Comparison of ENCODE assay signal across 19 cellular contexts in the genomic region with DNA sequence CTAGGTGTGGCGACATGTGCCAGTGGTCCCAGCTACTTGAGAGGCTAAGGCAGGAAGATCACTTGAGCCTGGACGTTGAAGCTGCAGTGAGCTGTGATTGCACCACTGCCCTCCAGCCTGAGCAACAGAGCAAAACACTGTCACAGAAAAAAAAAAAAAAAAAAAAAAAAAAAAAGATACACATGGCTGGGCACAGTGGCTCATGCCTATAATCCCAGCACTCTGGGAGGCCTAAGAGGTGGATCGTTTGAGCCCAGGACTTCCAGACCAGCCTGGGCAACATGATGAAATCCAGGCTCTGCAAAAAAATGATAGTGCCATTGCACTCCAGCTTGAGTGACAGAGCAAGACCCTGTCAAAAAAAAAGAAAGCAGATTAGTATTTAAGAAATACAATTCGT. TPM values are rescaled to one million over a fixed set of nuclear protein-coding genes. Genes with fewer than 3 reads are reported as not detected.
A peak's percentile ranks its signal among the peaks of the same experiment; 100 is the strongest.
DNase-seq lines count a peak whose midpoint lies in the region; ATAC-seq and TF ChIP-seq lines count a peak whose summit lies in the region.
"Had no signal": no experiment of that assay in that cellular context is flagged by ENCODE, and none has a peak within 500 bp of the region (broad histone marks: within the 10 kb centered on the region; RNA-seq: fewer than 3 reads in every experiment).

No MANE protein-coding gene starts in this region.

- H3K27ac ChIP-seq in cardiac muscle cell (peak overlapping the region; percentile 22), right atrium auricular region (no peak overlapping the region), thyroid gland (no peak overlapping the region)
- H3K27ac ChIP-seq: BLaER1 treated with 17β-estradiol and CSF1 and Interleukin-3, amounts not matched to agents 10 nM and 100 nM; GM23248 had no signal

- no peak for TF ChIP-seq CTCF in cardiac muscle cell (IDR thresholded peaks at IDR 0.05; ENCODE audit: low read depth, low read length)
- no peak for TF ChIP-seq CTCF in right atrium auricular region (IDR thresholded peaks at IDR 0.05)
- no peak for TF ChIP-seq CTCF in glutamatergic neuron (IDR thresholded peaks at IDR 0.05; ENCODE audit: partially characterized antibody, unreplicated experiment)
- TF ChIP-seq CTCF in thyroid gland (IDR thresholded peaks at IDR 0.05): no peak

- H3K4me1 ChIP-seq in cardiac muscle cell (ENCODE audit: low read depth) (no peaks in the 10 kb centered on the region), right atrium auricular region (peaks cover 0 to 5% of the 10 kb centered on the region in 2 donors), thyroid gland (peaks cover 10 to 12% of the 10 kb centered on the region in 2 donors)
- H3K4me1 ChIP-seq: HAP-1 had no signal

- H3K27ac Mint-ChIP-seq in glutamatergic neuron (ENCODE audit: unreplicated experiment): peak overlapping the region; percentile 65
- H3K27ac Mint-ChIP-seq: B cell; CD8-positive, alpha-beta T cell had no signal

- H3K36me3 ChIP-seq in cardiac muscle cell (peaks cover 7% of the 10 kb centered on the region), right atrium auricular region (peaks cover 18% of the 10 kb centered on the region), thyroid gland (no peaks in the 10 kb centered on the region)
- H3K36me3 ChIP-seq: HAP-1 had no signal

- H3K27me3 ChIP-seq in cardiac muscle cell (no peaks in the 10 kb centered on the region), right atrium auricular region (no peaks in the 10 kb centered on the region), thyroid gland (no peaks in the 10 kb centered on the region)
- H3K27me3 ChIP-seq: BLaER1 treated with 17β-estradiol and CSF1 and Interleukin-3, amounts not matched to agents 10 nM and 100 nM had no signal

- DNase-seq in cardiac muscle cell (ENCODE audit: low read depth in 1 of 2, low spot score in 1 of 2) (no peak), right atrium auricular region (ENCODE audit: low spot score) (no peak), SK-N-DZ (ENCODE audit: low spot score) (peak; percentile 1), glutamatergic neuron (no peak), thyroid gland (peak; percentile 31 to 39), RKO (ENCODE audit: low spot score) (no peak), NCI-H2081 (lab: John Stamatoyannopoulos, UW) (no peak)
- DNase-seq: 8988T; CD8-positive, alpha-beta T cell; DMS53; DND-41; EL; GM23248; IMR-90 had no signal

- H3K9me3 ChIP-seq in cardiac muscle cell (ENCODE audit: low read depth) (no peaks in the 10 kb centered on the region), right atrium auricular region (no peaks in the 10 kb centered on the region), thyroid gland (no peaks in the 10 kb centered on the region)
- H3K9me3 ChIP-seq: HAP-1 had no signal

- H3K9me3 Mint-ChIP-seq in glutamatergic neuron (ENCODE audit: unreplicated experiment): no peaks in the 10 kb centered on the region
- H3K9me3 Mint-ChIP-seq: CD8-positive, alpha-beta T cell had no signal

- H3K36me3 Mint-ChIP-seq in glutamatergic neuron (ENCODE audit: unreplicated experiment): no peaks in the 10 kb centered on the region

- H3K27me3 Mint-ChIP-seq in glutamatergic neuron (ENCODE audit: unreplicated experiment): peaks cover 2% of the 10 kb centered on the region
- H3K27me3 Mint-ChIP-seq: B cell had no signal

- H3K4me3 ChIP-seq in cardiac muscle cell (no peak overlapping the region), right atrium auricular region (no peak overlapping the region), thyroid gland (replicated peaks in 1 of 3) (no peak overlapping the region)
- H3K4me3 ChIP-seq: BLaER1 treated with 17β-estradiol and CSF1 and Interleukin-3, amounts not matched to agents 10 nM and 100 nM; GM23248; HAP-1; K562 had no signal

- intact Hi-C loops in thyroid gland (cut with DNase I): no loop called here

- no peak for ATAC-seq in GM21390 (IDR thresholded peaks at IDR 0.05; ENCODE audit: unreplicated experiment)
- ATAC-seq: CD8-positive, alpha-beta T cell; K562 had no signal

- 47 to 64% methylated on average over 4 of the region's 4 CpGs for WGBS in thyroid gland, 2 donors

- no peaks in the 10 kb centered on the region for H3K4me1 Mint-ChIP-seq in glutamatergic neuron (ENCODE audit: low read depth, unreplicated experiment)

- no peak for TF ChIP-seq POLR2A in thyroid gland (IDR thresholded peaks at IDR 0.05)

- no peak overlapping the region for H3K4me3 Mint-ChIP-seq in glutamatergic neuron (ENCODE audit: unreplicated experiment)
- H3K4me3 Mint-ChIP-seq: B cell; CD8-positive, alpha-beta T cell had no signal

RNA-seq across cellular contexts. Expression of gene KANSL1L, which starts 13.7 kb away (rescaled TPM):
- 23.3 and 23.6 TPM in 2 replicates for total RNA-seq in cardiac muscle cell
- polyA plus RNA-seq in cardiac muscle cell: 12.4 and 15.6 TPM in 2 replicates
- 10 to 100 TPM; 16.5 to 19.4 TPM for total RNA-seq in right atrium auricular region
- polyA plus RNA-seq in SK-N-DZ (2014; cell fraction: cytosol; rRNA removed): 11.6 and 15.3 TPM in 2 replicates
- 9.0 and 20.9 TPM in 2 replicates for polyA plus RNA-seq in SK-N-DZ (2014; cell fraction: nucleus; rRNA removed)
- total RNA-seq in glutamatergic neuron (ENCODE audit: unreplicated experiment): 26.4 TPM
- 100 to 1,000 TPM in 2 of 4 donors, 10 to 100 TPM in 2; 75.8 to 154 (median 96.9) TPM for total RNA-seq in thyroid gland

Comparison
In these comparisons a context has a peak if more than half of its experiments do, and no peak if none do; other contexts are left out.
1. DNase-seq: peak in SK-N-DZ (single experiment) and thyroid gland (2 of 2); none in cardiac muscle cell (0 of 2), right atrium auricular region (single experiment), glutamatergic neuron (single experiment), RKO (single experiment) and NCI-H2081 (0 of 2).